In genomic region chr15:51601801-51602200, GRCh38 we compare ENCODE assay signal across 2 cellular contexts.
TF ChIP-seq lines count a peak whose summit lies in the region.

No MANE protein-coding gene starts in this region.

TF ChIP-seq in HepG2, 621 proteins besides CTCF, POLR2A, EP300 and RAD21:
- TF ChIP-seq HOXA3 (CRISPR knock-in tag; IDR thresholded peaks at IDR 0.05) = no peak
- TF ChIP-seq IKZF5 (CRISPR knock-in tag; IDR thresholded peaks at IDR 0.05) = no peak
- TF ChIP-seq MLXIP (CRISPR knock-in tag; IDR thresholded peaks at IDR 0.05; ENCODE audit: borderline replicate concordance) = no peak
- no peak for TF ChIP-seq RFX3 (CRISPR knock-in tag; IDR thresholded peaks at IDR 0.05)
- TF ChIP-seq ZSCAN30 (CRISPR knock-in tag; IDR thresholded peaks at IDR 0.05) = no peak
- TF ChIP-seq ATF7 (IDR thresholded peaks at IDR 0.05) = 0 out of 2 replicates have a peak, but pooled peaks have one; percentile 5
- no peak for TF ChIP-seq ATF7 (CRISPR knock-in tag; IDR thresholded peaks at IDR 0.05)

TF ChIP-seq in IMR-90, 13 proteins besides CTCF, POLR2A, EP300 and RAD21:
- TF ChIP-seq BHLHE40 (IDR thresholded peaks at IDR 0.05; ENCODE audit: low read depth, low read length) = no peak
- TF ChIP-seq ELK1 (IDR thresholded peaks at IDR 0.05; ENCODE audit: borderline replicate concordance, low read depth, low read length) = no peak
- no peak for TF ChIP-seq FOS (IDR thresholded peaks at IDR 0.05; ENCODE audit: low read depth, low read length)
- no peak for TF ChIP-seq USF2 (IDR thresholded peaks at IDR 0.05; ENCODE audit: low read depth, low read length)
- TF ChIP-seq SMC3 (IDR thresholded peaks at IDR 0.05; ENCODE audit: low read depth, low read length) = no peak
